Comparison of ENCODE assay signal across 10 cellular contexts in the genomic region with DNA sequence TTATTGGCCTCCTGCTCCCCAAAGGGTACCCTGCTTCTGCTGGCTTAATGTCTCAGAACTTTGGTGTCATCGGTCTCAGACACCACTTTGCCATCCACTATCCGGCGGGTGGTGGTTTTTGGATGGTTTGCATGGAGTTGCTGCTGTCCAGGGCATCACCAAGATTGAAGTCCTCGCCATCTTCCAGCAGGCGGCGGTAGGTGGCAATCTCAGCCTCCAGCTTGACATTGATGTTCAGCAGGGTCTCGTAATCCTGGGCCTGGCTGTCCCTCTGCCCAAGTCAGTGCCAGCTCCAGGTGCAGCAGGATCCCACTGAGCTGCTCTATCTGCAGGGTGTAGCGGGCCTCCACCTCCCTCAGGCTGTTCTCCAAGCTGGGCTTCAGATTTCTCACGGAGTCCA. TPM values are rescaled to one million over a fixed set of nuclear protein-coding genes. Genes with fewer than 3 reads are reported as not detected.
DNase-seq lines count a peak whose midpoint lies in the region; TF ChIP-seq lines count a peak whose summit lies in the region.
"Not testable (repeated sequence)": the region's sequence is repeated elsewhere in the genome, so short reads cannot be mapped to it uniquely, and the experiment has no call there.
"Had no signal": no experiment of that assay in that cellular context is flagged by ENCODE, and none has a peak within 500 bp of the region (broad histone marks: within the 10 kb centered on the region; RNA-seq: fewer than 3 reads in every experiment).

No MANE protein-coding gene starts in this region.

- POLR2A ChIA-PET in A673 (lab: Charles Lee; ENCODE audit: low non-redundant PET) = not testable (repeated sequence)

- TF ChIP-seq CTCF in A673 (conservative IDR thresholded peaks at IDR 0.05; ENCODE audit: low read depth, low read length) = peak; percentile 45; the same call in 1 of the 2 replicates
- TF ChIP-seq CTCF in GM13977 (IDR thresholded peaks at IDR 0.05; ENCODE audit: extremely low read depth, insufficient read depth, missing control alignments) = peak; percentile 49

- H3K9me3 ChIP-seq in A673 (ENCODE audit: low read depth, low read length, poor library complexity, severe bottlenecking) = not testable (repeated sequence)

- CTCF ChIA-PET in A673 (lab: Charles Lee) = interaction anchor here (0.7 to 1.3 kb wide), 2 partner anchors 10 to 16 kb away, joined by 3 read pairs; no protein-coding TSS in a partner anchor

- not testable (repeated sequence) for H3K4me1 ChIP-seq in A673 (ENCODE audit: insufficient read depth, low read length, poor library complexity, severe bottlenecking)

- intact Hi-C loops in A673 (cut with micrococcal nuclease; ENCODE audit: unreplicated experiment) = loop anchor here (5.0 kb wide), 1 partner anchor 105 kb away; no protein-coding TSS in a partner anchor

- not testable (repeated sequence) for H3K27me3 ChIP-seq in A673 (replicated peaks; ENCODE audit: insufficient read depth, low read depth, low read length, poor library complexity)

- H3K27ac ChIP-seq in A673 (ENCODE audit: low read depth, low read length, poor library complexity, severe bottlenecking) = not testable (repeated sequence)

- in situ Hi-C loops in GM13977 (cut with MboI; ENCODE audit: low pct_unique_long_range_greater_than_20kb, low sequenced_read_pairs, unreplicated experiment) = not testable (repeated sequence)

- not testable (repeated sequence) for BruUV-seq in A673 (replicated peaks; lab: Mats Ljungman, UMichigan)

- not testable (repeated sequence) for H3K36me3 ChIP-seq in A673 (ENCODE audit: insufficient read depth, low read length, poor library complexity, severe bottlenecking)

- not testable (repeated sequence) for H3K4me3 ChIP-seq in A673 (ENCODE audit: low read depth, low read length, poor library complexity, severe bottlenecking)

- peak; percentile 52 for DNase-seq in A673 (ENCODE audit: low spot score)
- DNase-seq in GM13977 (ENCODE audit: low spot score) = not testable (repeated sequence)
- DNase-seq in NCI-H2196 (lab: John Stamatoyannopoulos, UW; ENCODE audit: unreplicated experiment) = peak; percentile 11
- DNase-seq in activated CD4-positive, CD25-positive, alpha-beta regulatory T cell (lab: John Stamatoyannopoulos, UW) = peak in 3 of 4 experiments; percentile 12 to 47 (median 19)
- DNase-seq in activated naive CD4-positive, alpha-beta T cell treated with Interleukin-2 at 50 U/mL for 16 hours = peak; percentile 63
- DNase-seq in fibroblast of peridontal ligament (ENCODE audit: extremely low read depth) = peak; percentile 46
- DNase-seq in mucosa of gallbladder (ENCODE audit: low spot score) = peak; percentile 55
- DNase-seq in stimulated activated CD4-positive, alpha-beta T cell treated with anti-CD3 and anti-CD28 coated beads, Interleukin-4, amount 100 ng/mL, for 48 hours (ENCODE audit: low read depth in 2 of 2) = peak; percentile 41 to 54

RNA-seq across cellular contexts. Expression of a gene that starts 9.1 kb away (rescaled TPM):
- 7.6 and 8.2 TPM in 2 replicates for total RNA-seq in A673 (2021)
- total RNA-seq in mucosa of gallbladder = 12.1 TPM

RNA-seq across cellular contexts. Expression of a gene that starts 28.3 kb away (rescaled TPM):
- total RNA-seq in A673 (2021) (not detected in 2 replicates), mucosa of gallbladder (not detected)
- total RNA-seq: frontal cortex, occipital lobe had no signal

RNA-seq across cellular contexts. Expression of a gene that starts 54.0 kb away (rescaled TPM):
- 1,684 and 1,701 TPM in 2 replicates for total RNA-seq in A673 (2021)
- total RNA-seq in mucosa of gallbladder = 975 TPM
